In the genomic region with DNA sequence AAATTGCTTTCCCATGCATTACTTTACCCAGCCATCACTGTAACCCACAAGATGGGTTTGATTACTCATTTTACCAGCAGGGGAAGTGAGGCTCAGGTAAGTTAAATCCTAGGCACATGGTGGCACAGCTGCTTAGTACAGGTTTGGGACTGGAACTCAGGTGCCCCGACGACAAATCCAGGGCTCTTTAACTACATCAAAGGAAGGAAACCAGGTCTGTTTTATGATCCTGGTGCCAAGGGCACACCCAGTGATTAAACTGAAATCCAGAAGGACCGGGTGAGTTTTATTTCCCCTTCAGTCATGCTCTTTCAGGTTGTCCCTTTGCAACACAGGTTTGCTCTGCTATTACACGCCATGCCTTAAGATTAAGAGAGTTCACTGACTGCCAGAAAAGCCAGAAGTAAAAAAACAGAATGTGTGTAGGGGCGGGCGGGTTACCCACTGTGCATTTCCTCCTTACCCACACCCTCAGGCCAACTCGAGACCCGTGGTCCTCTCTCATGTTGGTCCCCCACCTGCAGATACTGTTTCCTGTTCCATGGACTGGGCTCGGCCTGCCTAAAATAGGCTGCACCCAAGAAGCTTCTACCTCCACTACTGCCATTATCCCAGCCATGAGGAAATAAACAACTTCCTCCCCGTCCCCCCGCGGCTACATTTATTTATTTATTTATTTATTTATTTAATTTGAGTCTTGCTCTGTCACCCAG, we compare ENCODE assay signal across 9 cellular contexts. TPM values are rescaled to one million over a fixed set of nuclear protein-coding genes. Genes with fewer than 3 reads are reported as not detected.
DNase-seq lines count a peak whose midpoint lies in the region; ATAC-seq and TF ChIP-seq lines count a peak whose summit lies in the region.
"Had no signal": no experiment of that assay in that cellular context is flagged by ENCODE, and none has a peak within 500 bp of the region (broad histone marks: within the 10 kb centered on the region; RNA-seq: fewer than 3 reads in every experiment).

No MANE protein-coding gene starts in this region.

- 34 to 54% methylated on average over 12 of the region's 12 CpGs for WGBS in testis, 2 donors

- no peaks in the 10 kb centered on the region for H3K36me3 ChIP-seq in testis (ENCODE audit: low read depth, missing control alignments)
- H3K36me3 ChIP-seq: SJSA1 had no signal

- intact Hi-C loops in testis (cut with DNase I; ENCODE audit: low total_unique reads): no loop called here

- peaks cover 0 to 3% of the 10 kb centered on the region in 2 donors for H3K36me3 Mint-ChIP-seq in activated T-cell treated with anti-CD3 and anti-CD28 coated beads, Interleukin-2, amount 50 U/mL, for 72 hours (ENCODE audit: insufficient read depth in 2 of 2)

- H3K4me1 Mint-ChIP-seq in activated T-cell treated with anti-CD3 and anti-CD28 coated beads, Interleukin-2, amount 50 U/mL, for 72 hours (ENCODE audit: low read depth): peaks cover 43% of the 10 kb centered on the region

- peak overlapping the region; percentile 87 to 93 for H3K4me3 Mint-ChIP-seq in activated T-cell treated with anti-CD3 and anti-CD28 coated beads, Interleukin-2, amount 50 U/mL, for 72 hours

- H3K9me3 ChIP-seq in testis: no peaks in the 10 kb centered on the region
- H3K9me3 ChIP-seq: SJSA1 had no signal

- no peaks in the 10 kb centered on the region for H3K27me3 Mint-ChIP-seq in activated T-cell treated with anti-CD3 and anti-CD28 coated beads, Interleukin-2, amount 50 U/mL, for 72 hours (ENCODE audit: low read depth)

- no peaks in the 10 kb centered on the region for H3K9me3 Mint-ChIP-seq in activated T-cell treated with anti-CD3 and anti-CD28 coated beads, Interleukin-2, amount 50 U/mL, for 72 hours

- peak overlapping the region; percentile 50 to 60 for H3K4me3 ChIP-seq in testis
- H3K4me3 ChIP-seq: SJSA1 had no signal

- TF ChIP-seq CTCF in testis (IDR thresholded peaks at IDR 0.05): no peak

- ATAC-seq in activated T-cell treated with anti-CD3 and anti-CD28 coated beads, Interleukin-2, amount 50 U/mL, for 72 hours (replicated peaks in 1 of 2): peak; percentile 12 to 18
- ATAC-seq in left lobe of liver: peak; percentile 8
- no peak for ATAC-seq in HG03342 (IDR thresholded peaks at IDR 0.05; ENCODE audit: unreplicated experiment)

- DNase-seq in SIG-M5 treated with dmso at 0.1 percent for 504 hours (lab: John Stamatoyannopoulos, UW; ENCODE audit: unreplicated experiment) (peak; percentile 22), SIG-M5 (lab: John Stamatoyannopoulos, UW) (no peak), left lobe of liver (ENCODE audit: low spot score) (no peak), testis (no peak), EL (no peak), NCI-H524 treated with DMSO at 0.1 percent for 48 hours (lab: John Stamatoyannopoulos, UW) (no peak)
- DNase-seq in activated T-cell treated with anti-CD3 and anti-CD28 coated beads, Interleukin-2, amount 50 U/mL, for 72 hours: peak; percentile 19 to 22

- H3K4me1 ChIP-seq in testis: peaks cover 7% of the 10 kb centered on the region

- TF ChIP-seq POLR2A in testis (IDR thresholded peaks at IDR 0.05): no peak

- H3K27ac ChIP-seq in testis: no peak overlapping the region
- H3K27ac ChIP-seq: SJSA1 had no signal

- no peaks in the 10 kb centered on the region for H3K27me3 ChIP-seq in testis

- H3K27ac Mint-ChIP-seq in activated T-cell treated with anti-CD3 and anti-CD28 coated beads, Interleukin-2, amount 50 U/mL, for 72 hours: peak overlapping the region; percentile 45

RNA-seq across cellular contexts. Expression of gene KDM7A, which starts 55.2 kb away (rescaled TPM):
- total RNA-seq in activated T-cell treated with anti-CD3 and anti-CD28 coated beads, Interleukin-2, amount 50 U/mL, for 72 hours: 10 to 100 TPM; 28.1 to 39.2 TPM
- total RNA-seq in left lobe of liver (4.2 TPM), testis (10 to 100 TPM; 24.7 to 33.6 TPM)
- polyA plus RNA-seq in testis (ENCODE audit: insufficient read depth, low read depth, low replicate concordance): 24.1 TPM

Comparison
In these comparisons a context has a peak if more than half of its experiments do, and no peak if none do; other contexts are left out.
1. DNase-seq: peak in SIG-M5 treated with dmso at 0.1 percent for 504 hours (single experiment) and activated T-cell treated with anti-CD3 and anti-CD28 coated beads, Interleukin-2, amount 50 U/mL, for 72 hours (2 of 2); none in SIG-M5 (single experiment), left lobe of liver (single experiment), testis (single experiment), EL (single experiment) and NCI-H524 treated with DMSO at 0.1 percent for 48 hours (single experiment).